8 cellular contexts compared by ENCODE assay signal in the genomic region with DNA sequence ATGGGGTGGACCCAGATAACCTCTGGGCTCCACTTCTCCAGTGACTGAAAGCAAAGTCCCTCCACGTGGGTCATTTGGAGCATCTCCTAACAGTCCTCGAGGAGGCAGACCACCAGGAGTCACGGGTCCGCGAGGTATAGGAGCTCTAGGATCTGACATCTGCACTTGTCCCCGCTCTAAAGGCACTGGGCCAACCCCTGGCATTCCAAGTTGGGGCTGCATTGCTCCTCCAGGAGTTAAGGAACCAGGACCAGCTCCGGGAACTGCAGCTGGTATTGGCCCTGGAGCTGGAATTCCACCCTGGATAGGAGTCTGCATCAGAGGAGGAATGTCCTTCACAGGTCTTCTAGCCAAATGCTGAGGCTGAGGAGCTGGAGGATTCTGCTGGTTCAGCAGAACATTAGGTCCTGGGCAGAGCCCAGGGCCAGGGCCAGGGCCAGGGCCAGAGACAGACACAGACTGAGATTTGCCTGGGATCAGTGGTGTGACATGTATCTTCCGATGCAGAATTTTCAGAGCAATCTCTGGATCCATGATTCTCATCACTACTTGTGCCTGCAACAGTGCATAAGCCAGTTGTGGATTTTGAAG. TPM values are rescaled to one million over a fixed set of nuclear protein-coding genes. Genes with fewer than 3 reads are reported as not detected.
DNase-seq lines count a peak whose midpoint lies in the region; ATAC-seq and TF ChIP-seq lines count a peak whose summit lies in the region.

No MANE protein-coding gene starts in this region.

- H3K36me3 Mint-ChIP-seq in chondrocyte (ENCODE audit: low read depth) = peaks cover 12% of the 10 kb centered on the region

- no peaks in the 10 kb centered on the region for H3K27me3 Mint-ChIP-seq in chondrocyte (ENCODE audit: low read depth)

- no peaks in the 10 kb centered on the region for H3K9me3 Mint-ChIP-seq in chondrocyte (ENCODE audit: low read depth)

- H3K4me3 Mint-ChIP-seq in chondrocyte (ENCODE audit: unreplicated experiment) = peak overlapping the region; percentile 99

- peaks cover 36% of the 10 kb centered on the region for H3K4me1 Mint-ChIP-seq in chondrocyte (ENCODE audit: low read depth)

- peak; percentile 1 for DNase-seq in stimulated activated CD4-positive, alpha-beta T cell treated with anti-CD3 and anti-CD28 coated beads, Interleukin-1b, Interleukin-23, amount 100 ng/mL, for 48 hours
- DNase-seq in stimulated activated CD4-positive, alpha-beta T cell treated with anti-CD3 and anti-CD28 coated beads, Interleukin-2, amount 100 ng/mL, for 48 hours = no peak
- no peak for DNase-seq in chondrocyte (ENCODE audit: low spot score)
- DNase-seq in activated gamma-delta T cell (lab: John Stamatoyannopoulos, UW) = no peak
- no peak for DNase-seq in OCI-M1 (lab: John Stamatoyannopoulos, UW)

- ATAC-seq in GM18867 (IDR thresholded peaks at IDR 0.05; ENCODE audit: unreplicated experiment) = no peak
- no peak for ATAC-seq in HG03342 (IDR thresholded peaks at IDR 0.05; ENCODE audit: unreplicated experiment)

- peaks cover 30% of the 10 kb centered on the region for H3K4me1 ChIP-seq in mononuclear cell (ENCODE audit: insufficient read depth, low read length)

- peak overlapping the region; percentile 93 for H3K4me3 ChIP-seq in mononuclear cell (ENCODE audit: low read length)

- no peaks in the 10 kb centered on the region for H3K9me3 ChIP-seq in mononuclear cell (ENCODE audit: low read depth, low read length)

- H3K27me3 ChIP-seq in mononuclear cell (ENCODE audit: insufficient read depth, low read length) = no peaks in the 10 kb centered on the region

- H3K27ac Mint-ChIP-seq in chondrocyte (ENCODE audit: unreplicated experiment) = peak overlapping the region; percentile 100

- no peak for TF ChIP-seq CTCF in chondrocyte (IDR thresholded peaks at IDR 0.05)

RNA-seq across cellular contexts. Expression of a gene that starts 0.8 kb away (rescaled TPM):
- total RNA-seq in chondrocyte = 16.0 to 21.6 TPM (median 16.3 TPM) in 3 replicates
- total RNA-seq in mononuclear cell = 25.5 TPM
